29 cellular contexts compared by ENCODE assay signal in the genomic region with DNA sequence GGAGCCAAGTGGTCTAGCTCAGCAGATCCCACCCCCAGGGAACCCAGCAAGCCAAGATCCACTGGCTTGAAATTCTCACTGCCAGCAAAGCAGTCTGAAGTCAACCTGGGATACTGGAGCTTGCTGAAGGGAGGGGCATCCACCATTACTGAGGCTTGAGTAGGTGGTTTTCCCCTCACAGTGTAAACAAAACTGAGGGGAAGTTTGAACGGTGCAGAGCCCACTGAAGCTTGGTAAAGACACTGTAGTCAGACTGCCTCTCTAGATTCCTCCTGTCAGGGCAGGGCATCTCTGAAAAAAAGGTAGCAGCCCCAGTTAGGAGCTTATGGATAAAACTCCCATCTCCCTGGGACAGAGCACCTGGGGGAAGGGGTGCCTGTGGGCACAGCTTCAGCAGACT.
"Had no signal": no experiment of that assay in that cellular context is flagged by ENCODE, and none has a peak within 500 bp of the region (broad histone marks: within the 10 kb centered on the region; RNA-seq: fewer than 3 reads in every experiment).

No MANE protein-coding gene starts in this region.

- H3K27ac ChIP-seq: adrenal gland, body of pancreas, epithelial cell of prostate, esophagus squamous epithelium had no signal

- H3K27ac Mint-ChIP-seq: activated CD4-positive, alpha-beta memory T cell treated with anti-CD3 and anti-CD28 coated beads for 36 hours; activated CD4-positive, alpha-beta T cell treated with anti-CD3 and anti-CD28 coated beads for 36 hours; activated CD4-positive, alpha-beta T cell treated with anti-CD3 and anti-CD28 coated beads, Interleukin-2, amount 10 ng/mL, durations not matched to agents 24 days and 14 days; activated CD8-positive, alpha-beta memory T cell treated with anti-CD3 and anti-CD28 coated beads, Interleukin-2, amount 10 ng/mL, durations not matched to agents 7 days and 5 days; activated CD8-positive, alpha-beta T cell treated with anti-CD3 and anti-CD28 coated beads, Interleukin-2, amount 10 ng/mL, durations not matched to agents 7 days and 5 days; activated naive CD4-positive, alpha-beta T cell treated with anti-CD3 and anti-CD28 coated beads for 36 hours; activated naive CD4-positive, alpha-beta T cell treated with anti-CD3 and anti-CD28 coated beads, Interleukin-2, amount 50 U/mL, for 24 hours; activated naive CD8-positive, alpha-beta T cell treated with anti-CD3 and anti-CD28 coated beads for 36 hours; activated naive CD8-positive, alpha-beta T cell treated with anti-CD3 and anti-CD28 coated beads, Interleukin-2, amount 50 U/mL, for 24 hours; activated T-helper 1 cell treated with anti-CD3 and anti-CD28 coated beads, Interleukin-12 subunit alpha, Interleukin-12 subunit beta, Interleukin-2, Interleukin-4 antibody, amounts not matched to agents 30 ng/mL and 10 ng/mL and 1 ng/mL, durations not matched to agents 14 hours and 24 hours and 36 hours; activated T-helper 2 cell treated with anti-CD3 and anti-CD28 coated beads, Interferon-gamma antibody, Interleukin-2, Interleukin-4, amounts not matched to agents 10 μg/mL and 5 μg/mL and 100 μg/mL, durations not matched to agents 14 hours and 24 hours and 36 hours had no signal

- H3K9me3 Mint-ChIP-seq: activated CD4-positive, alpha-beta T cell treated with anti-CD3 and anti-CD28 coated beads, Interleukin-2, amount 10 ng/mL, durations not matched to agents 24 days and 14 days; activated naive CD4-positive, alpha-beta T cell treated with anti-CD3 and anti-CD28 coated beads, Interleukin-2, amount 50 U/mL, for 24 hours; activated naive CD8-positive, alpha-beta T cell treated with anti-CD3 and anti-CD28 coated beads, Interleukin-2, amount 50 U/mL, for 24 hours had no signal

- H3K4me1 Mint-ChIP-seq: activated CD4-positive, alpha-beta T cell treated with anti-CD3 and anti-CD28 coated beads for 36 hours; activated CD4-positive, alpha-beta T cell treated with anti-CD3 and anti-CD28 coated beads, Interleukin-2, amount 10 ng/mL, durations not matched to agents 24 days and 14 days; activated CD8-positive, alpha-beta memory T cell treated with anti-CD3 and anti-CD28 coated beads, Interleukin-2, amount 10 ng/mL, durations not matched to agents 7 days and 5 days; activated naive CD4-positive, alpha-beta T cell treated with anti-CD3 and anti-CD28 coated beads, Interleukin-2, amount 50 U/mL, for 24 hours; activated naive CD8-positive, alpha-beta T cell treated with anti-CD3 and anti-CD28 coated beads for 36 hours; activated naive CD8-positive, alpha-beta T cell treated with anti-CD3 and anti-CD28 coated beads, Interleukin-2, amount 50 U/mL, for 24 hours had no signal

- H3K36me3 Mint-ChIP-seq: activated CD4-positive, alpha-beta memory T cell treated with anti-CD3 and anti-CD28 coated beads for 36 hours; activated CD8-positive, alpha-beta memory T cell treated with anti-CD3 and anti-CD28 coated beads, Interleukin-2, amount 10 ng/mL, durations not matched to agents 7 days and 5 days; activated naive CD4-positive, alpha-beta T cell treated with anti-CD3 and anti-CD28 coated beads, Interleukin-2, amount 50 U/mL, for 24 hours; activated naive CD8-positive, alpha-beta T cell treated with anti-CD3 and anti-CD28 coated beads for 36 hours had no signal

- ATAC-seq: activated CD4-positive, alpha-beta T cell treated with anti-CD3 and anti-CD28 coated beads for 36 hours; activated CD8-positive, alpha-beta memory T cell treated with anti-CD3 and anti-CD28 coated beads, Interleukin-2, amount 10 ng/mL, durations not matched to agents 7 days and 5 days; activated CD8-positive, alpha-beta T cell treated with anti-CD3 and anti-CD28 coated beads, Interleukin-2, amount 10 ng/mL, durations not matched to agents 7 days and 5 days; activated naive CD8-positive, alpha-beta T cell treated with anti-CD3 and anti-CD28 coated beads, Interleukin-2, amount 50 U/mL, for 24 hours; body of pancreas had no signal

- H3K4me1 ChIP-seq: adrenal gland, body of pancreas, esophagus squamous epithelium had no signal

- DNase-seq: activated CD4-positive, alpha-beta memory T cell treated with anti-CD3 and anti-CD28 coated beads for 36 hours; activated CD4-positive, alpha-beta T cell treated with anti-CD3 and anti-CD28 coated beads for 36 hours; activated CD4-positive, alpha-beta T cell treated with anti-CD3 and anti-CD28 coated beads, Interleukin-2, amount 10 ng/mL, durations not matched to agents 24 days and 14 days; activated CD4-positive, CD25-positive, alpha-beta regulatory T cell; activated CD4-positive, CD25-positive, alpha-beta regulatory T cell treated with anti-CD3 and anti-CD28 coated beads, Interleukin-2, amount 50 U/mL, for 72 hours; activated CD8-positive, alpha-beta memory T cell treated with anti-CD3 and anti-CD28 coated beads, Interleukin-2, amount 10 ng/mL, durations not matched to agents 7 days and 5 days; activated CD8-positive, alpha-beta memory T cell treated with anti-CD3 and anti-CD28 coated beads, Interleukin-2, amount 50 U/mL, for 4 hours; activated CD8-positive, alpha-beta T cell treated with anti-CD3 and anti-CD28 coated beads, Interleukin-2, amount 10 ng/mL, durations not matched to agents 7 days and 5 days; activated effector memory CD4-positive, alpha-beta T cell treated with anti-CD3 and anti-CD28 coated beads, Interleukin-2, amount 50 U/mL, for 16 hours; activated naive CD4-positive, alpha-beta T cell treated with anti-CD3 and anti-CD28 coated beads for 36 hours; activated naive CD8-positive, alpha-beta T cell treated with anti-CD3 and anti-CD28 coated beads for 36 hours; activated naive CD8-positive, alpha-beta T cell treated with anti-CD3 and anti-CD28 coated beads, Interleukin-2, amount 50 U/mL, for 24 hours; activated T-cell treated with anti-CD3 and anti-CD28 coated beads, Interleukin-2, amount 50 U/mL, for 1 hour; activated T-cell treated with anti-CD3 and anti-CD28 coated beads, Interleukin-2, amount 50 U/mL, for 48 hours; adrenal gland; amygdala; body of pancreas; caudate nucleus; cortex of kidney; dermis blood vessel endothelial cell; effector CD4-positive, alpha-beta T cell; esophagus squamous epithelium; foreskin melanocyte; head of caudate nucleus; T-helper 2 cell had no signal

- H3K4me3 ChIP-seq: adrenal gland, body of pancreas, esophagus squamous epithelium had no signal

- H3K4me3 Mint-ChIP-seq: activated CD4-positive, alpha-beta memory T cell treated with anti-CD3 and anti-CD28 coated beads for 36 hours; activated CD4-positive, alpha-beta T cell treated with anti-CD3 and anti-CD28 coated beads for 36 hours; activated CD4-positive, alpha-beta T cell treated with anti-CD3 and anti-CD28 coated beads, Interleukin-2, amount 10 ng/mL, durations not matched to agents 24 days and 14 days; activated CD8-positive, alpha-beta memory T cell treated with anti-CD3 and anti-CD28 coated beads, Interleukin-2, amount 10 ng/mL, durations not matched to agents 7 days and 5 days; activated CD8-positive, alpha-beta T cell treated with anti-CD3 and anti-CD28 coated beads, Interleukin-2, amount 10 ng/mL, durations not matched to agents 7 days and 5 days; activated naive CD4-positive, alpha-beta T cell treated with anti-CD3 and anti-CD28 coated beads for 36 hours; activated naive CD4-positive, alpha-beta T cell treated with anti-CD3 and anti-CD28 coated beads, Interleukin-2, amount 50 U/mL, for 24 hours; activated naive CD8-positive, alpha-beta T cell treated with anti-CD3 and anti-CD28 coated beads for 36 hours; activated naive CD8-positive, alpha-beta T cell treated with anti-CD3 and anti-CD28 coated beads, Interleukin-2, amount 50 U/mL, for 24 hours; activated T-helper 1 cell treated with anti-CD3 and anti-CD28 coated beads, Interleukin-12 subunit alpha, Interleukin-12 subunit beta, Interleukin-2, Interleukin-4 antibody, amounts not matched to agents 30 ng/mL and 10 ng/mL and 1 ng/mL, durations not matched to agents 14 hours and 24 hours and 36 hours had no signal

- H3K9me3 ChIP-seq: body of pancreas, esophagus squamous epithelium had no signal

- H3K36me3 ChIP-seq: adrenal gland, esophagus squamous epithelium had no signal

- H3K27me3 ChIP-seq: adrenal gland, body of pancreas, esophagus squamous epithelium had no signal

- H3K27me3 Mint-ChIP-seq: activated CD4-positive, alpha-beta memory T cell treated with anti-CD3 and anti-CD28 coated beads for 36 hours; activated CD4-positive, alpha-beta T cell treated with anti-CD3 and anti-CD28 coated beads for 36 hours; activated CD4-positive, alpha-beta T cell treated with anti-CD3 and anti-CD28 coated beads, Interleukin-2, amount 10 ng/mL, durations not matched to agents 24 days and 14 days; activated CD8-positive, alpha-beta memory T cell treated with anti-CD3 and anti-CD28 coated beads, Interleukin-2, amount 10 ng/mL, durations not matched to agents 7 days and 5 days; activated naive CD4-positive, alpha-beta T cell treated with anti-CD3 and anti-CD28 coated beads, Interleukin-2, amount 50 U/mL, for 24 hours; activated naive CD8-positive, alpha-beta T cell treated with anti-CD3 and anti-CD28 coated beads for 36 hours; activated naive CD8-positive, alpha-beta T cell treated with anti-CD3 and anti-CD28 coated beads, Interleukin-2, amount 50 U/mL, for 24 hours had no signal
